ENCODE assay signal across 9 cellular contexts in genomic region chr19:35755160-35755549, GRCh38. TPM values are rescaled to one million over a fixed set of nuclear protein-coding genes. Genes with fewer than 3 reads are reported as not detected.
DNase-seq lines count a peak whose midpoint lies in the region; ATAC-seq and TF ChIP-seq lines count a peak whose summit lies in the region.
"Had no signal": no experiment of that assay in that cellular context is flagged by ENCODE, and none has a peak within 500 bp of the region (broad histone marks: within the 10 kb centered on the region; RNA-seq: fewer than 3 reads in every experiment).

No MANE protein-coding gene starts in this region.

- H2BK120ac ChIP-seq in H9 (ENCODE audit: low read depth, low read length, poor library complexity, severe bottlenecking): no peak overlapping the region

- H3K9me3 ChIP-seq in H9 (ENCODE audit: control insufficient read depth, low read depth, low read length): no peaks in the 10 kb centered on the region
- no peaks in the 10 kb centered on the region for H3K9me3 ChIP-seq in iPS-18c (ENCODE audit: control insufficient read depth, insufficient read depth, low read length)
- no peaks in the 10 kb centered on the region for H3K9me3 ChIP-seq in smooth muscle cell (replicated peaks; ENCODE audit: low read depth)

- H3K14ac ChIP-seq in H9 (ENCODE audit: insufficient read depth, low read length): no peak overlapping the region

- peaks cover 27% of the 10 kb centered on the region for H3F3A ChIP-seq in smooth muscle cell (ENCODE audit: low read depth)

- H3K4me3 Mint-ChIP-seq in H9: peak overlapping the region; percentile 55 to 72
- H3K4me3 Mint-ChIP-seq in activated naive CD8-positive, alpha-beta T cell treated with anti-CD3 and anti-CD28 coated beads, Interleukin-2, amount 10 ng/mL, durations not matched to agents 7 days and 5 days: peak overlapping the region; percentile 32

- DNase-seq in H9 (no peak), smooth muscle cell (lab: John Stamatoyannopoulos, UW; ENCODE audit: unreplicated experiment) (no peak), NCI-H146 treated with DMSO at 0.1 percent for 48 hours (lab: John Stamatoyannopoulos, UW; ENCODE audit: unreplicated experiment) (no peak), hepatic stellate cell (ENCODE audit: low spot score) (no peak), posterior vena cava (ENCODE audit: low spot score) (no peak)
- DNase-seq in activated naive CD8-positive, alpha-beta T cell treated with anti-CD3 and anti-CD28 coated beads, Interleukin-2, amount 10 ng/mL, durations not matched to agents 7 days and 5 days: no peak
- DNase-seq: NCI-H526 had no signal

- H3K79me2 ChIP-seq in H9 (ENCODE audit: insufficient read depth, low read length) (no peaks in the 10 kb centered on the region), smooth muscle cell (ENCODE audit: low read depth) (peaks cover 32% of the 10 kb centered on the region)

- H4K8ac ChIP-seq in H9 (replicated peaks; ENCODE audit: insufficient read length, low read depth, low read length): no peak overlapping the region

- no peaks in the 10 kb centered on the region for H3K27me3 ChIP-seq in H9 (ENCODE audit: insufficient read depth, low read length)
- no peaks in the 10 kb centered on the region for H3K27me3 ChIP-seq in smooth muscle cell (ENCODE audit: low read depth)

- no peaks in the 10 kb centered on the region for H3K9me3 Mint-ChIP-seq in H9
- no peaks in the 10 kb centered on the region for H3K9me3 Mint-ChIP-seq in activated naive CD8-positive, alpha-beta T cell treated with anti-CD3 and anti-CD28 coated beads, Interleukin-2, amount 10 ng/mL, durations not matched to agents 7 days and 5 days

- POLR2A ChIA-PET in activated naive CD8-positive, alpha-beta T cell treated with anti-CD3 and anti-CD28 coated beads, Interleukin-2, amount 10 ng/mL, durations not matched to agents 7 days and 5 days (lab: Charles Lee): interaction anchor here (2.4 to 2.7 kb wide), 3 partner anchors 10 to 42 kb away, joined by 9 to 17 read pairs (median 14); partner anchors contain the start of genes IGFLR1, PSENEN and U2AF1L4

- no peaks in the 10 kb centered on the region for H3K4me1 ChIP-seq in H9 (ENCODE audit: insufficient read depth, low read length)
- H3K4me1 ChIP-seq in smooth muscle cell (ENCODE audit: low read depth): peaks cover 28% of the 10 kb centered on the region

- no peak overlapping the region for H2BK15ac ChIP-seq in H9 (ENCODE audit: low read depth, low read length)

- H3T11ph ChIP-seq in H9 (ENCODE audit: low read length): no peak overlapping the region

- intact Hi-C loops in posterior vena cava (cut with DNase I): no loop called here

- no peak overlapping the region for H4K5ac ChIP-seq in H9 (ENCODE audit: insufficient read length, low read depth, low read length)

- H2AFZ ChIP-seq in H9 (ENCODE audit: low read length) (no peak overlapping the region), smooth muscle cell (ENCODE audit: low read depth) (no peak overlapping the region)

- peak overlapping the region in 1 of 3 experiments; percentile 73; a peak in 1 of 7 replicates for H3K27ac Mint-ChIP-seq in H9
- no peak overlapping the region for H3K27ac Mint-ChIP-seq in activated naive CD8-positive, alpha-beta T cell treated with anti-CD3 and anti-CD28 coated beads, Interleukin-2, amount 10 ng/mL, durations not matched to agents 7 days and 5 days

- WGBS in H9 (ENCODE audit: extremely low coverage, insufficient read length, low lambda C conversion rate): no CpG with 5 or more reads among the region's 16 CpGs
- 36% methylated on average over 15 of the region's 16 CpGs for WGBS in smooth muscle cell (ENCODE audit: low lambda C conversion rate)

- no peak for ATAC-seq in activated naive CD8-positive, alpha-beta T cell treated with anti-CD3 and anti-CD28 coated beads, Interleukin-2, amount 10 ng/mL, durations not matched to agents 7 days and 5 days (ENCODE audit: low read depth)
- no peak for ATAC-seq in GM18502 (IDR thresholded peaks at IDR 0.05; ENCODE audit: poor library complexity, unreplicated experiment)

- no peaks in the 10 kb centered on the region for H3K79me1 ChIP-seq in H9 (ENCODE audit: insufficient read depth, low read depth, low read length, poor library complexity, severe bottlenecking)

- H3K27ac ChIP-seq in H9 (ENCODE audit: insufficient read length, low read depth, low read length): no peak overlapping the region
- peak overlapping the region; percentile 99 for H3K27ac ChIP-seq in smooth muscle cell (ENCODE audit: low read depth)

- no peak overlapping the region for H2AK5ac ChIP-seq in H9 (ENCODE audit: insufficient read length, low read length)

- H3K27me3 Mint-ChIP-seq in H9 (ENCODE audit: low read depth): peaks cover 7% of the 10 kb centered on the region
- H3K27me3 Mint-ChIP-seq in activated naive CD8-positive, alpha-beta T cell treated with anti-CD3 and anti-CD28 coated beads, Interleukin-2, amount 10 ng/mL, durations not matched to agents 7 days and 5 days: peaks cover 3% of the 10 kb centered on the region

- H3K18ac ChIP-seq in H9 (ENCODE audit: insufficient read length, low read depth, low read length): no peak overlapping the region

- H3K4me2 ChIP-seq in H9 (ENCODE audit: insufficient read depth, insufficient read length, low read length): peak overlapping the region; percentile 43
- peak overlapping the region; percentile 86 for H3K4me2 ChIP-seq in smooth muscle cell

- H2BK20ac ChIP-seq in H9 (ENCODE audit: low read depth, low read length, poor library complexity, severe bottlenecking): no peak overlapping the region

- TF ChIP-seq CTCF in H9 (conservative IDR thresholded peaks at IDR 0.05): no peak
- no peak for TF ChIP-seq CTCF in smooth muscle cell (IDR thresholded peaks at IDR 0.05; ENCODE audit: borderline replicate concordance, insufficient read depth, poor library complexity, severe bottlenecking)

- H3K4me1 Mint-ChIP-seq in H9: peaks cover 12 to 23% of the 10 kb centered on the region in 2 experiments
- peaks cover 23% of the 10 kb centered on the region for H3K4me1 Mint-ChIP-seq in activated naive CD8-positive, alpha-beta T cell treated with anti-CD3 and anti-CD28 coated beads, Interleukin-2, amount 10 ng/mL, durations not matched to agents 7 days and 5 days

- peaks cover 15% of the 10 kb centered on the region for H3K23me2 ChIP-seq in H9 (ENCODE audit: insufficient read length, low read depth, low read length, poor library complexity, severe bottlenecking)

- H4K20me1 ChIP-seq in H9 (ENCODE audit: control insufficient read depth, insufficient read depth, insufficient read length): no peaks in the 10 kb centered on the region
- peaks cover 23% of the 10 kb centered on the region for H4K20me1 ChIP-seq in smooth muscle cell (ENCODE audit: low read depth)

- no peak overlapping the region for H2BK5ac ChIP-seq in H9 (ENCODE audit: insufficient read length, low read length)

- no peak overlapping the region for H3K23ac ChIP-seq in H9 (ENCODE audit: insufficient read length, low read depth, low read length)

- H3K4me3 ChIP-seq in iPS-18c (ENCODE audit: insufficient read depth, low read depth, low read length) (peak overlapping the region; percentile 55), smooth muscle cell (peak overlapping the region; percentile 69)

- no peak overlapping the region for H3K4ac ChIP-seq in H9 (ENCODE audit: low read depth, low read length)

- H3K9ac ChIP-seq in H9 (ENCODE audit: extremely low read depth, insufficient read length, low read length) (no peak overlapping the region), smooth muscle cell (ENCODE audit: low read depth) (peak overlapping the region; percentile 91)

- no peak overlapping the region for H2BK12ac ChIP-seq in H9 (ENCODE audit: insufficient read length, low read depth, low read length)

- no peak overlapping the region for H3K56ac ChIP-seq in H9 (ENCODE audit: insufficient read length, low read depth, low read length)

- H4K91ac ChIP-seq in H9 (ENCODE audit: insufficient read length, low read depth, low read length): no peak overlapping the region

- H3K36me3 ChIP-seq in smooth muscle cell (ENCODE audit: low read depth): no peaks in the 10 kb centered on the region

- H3K36me3 Mint-ChIP-seq in H9 (ENCODE audit: insufficient read depth in 1 of 3, low read depth in 3 of 3): peaks cover 0 to 11% (median 9%) of the 10 kb centered on the region in 3 experiments; a peak in 4 of 7 replicates
- peaks cover 18% of the 10 kb centered on the region for H3K36me3 Mint-ChIP-seq in activated naive CD8-positive, alpha-beta T cell treated with anti-CD3 and anti-CD28 coated beads, Interleukin-2, amount 10 ng/mL, durations not matched to agents 7 days and 5 days

RNA-seq across cellular contexts. Expression of gene HSPB6, which starts 1.7 kb away (rescaled TPM):
- total RNA-seq in H9 (2021) (0.37 TPM in 2 replicates), smooth muscle cell (19.1 and 20.6 TPM in 2 replicates), posterior vena cava (100 to 1,000 TPM; 290 to 412 TPM)
- total RNA-seq in activated naive CD8-positive, alpha-beta T cell treated with anti-CD3 and anti-CD28 coated beads, Interleukin-2, amount 10 ng/mL, durations not matched to agents 7 days and 5 days: under 1 TPM in 1 of 2 experiments, not detected in 1; 0.36 TPM
- polyA plus RNA-seq in smooth muscle cell: 173 and 254 TPM in 2 replicates

RNA-seq across cellular contexts. Expression of gene PROSER3, which starts 2.8 kb away (rescaled TPM):
- total RNA-seq in H9 (2021) (21.8 and 29.1 TPM in 2 replicates), smooth muscle cell (6.1 and 13.7 TPM in 2 replicates), posterior vena cava (10 to 100 TPM; 18.4 to 19.3 TPM)
- total RNA-seq in activated naive CD8-positive, alpha-beta T cell treated with anti-CD3 and anti-CD28 coated beads, Interleukin-2, amount 10 ng/mL, durations not matched to agents 7 days and 5 days: 10 to 100 TPM; 53.0 to 59.9 TPM
- 24.8 and 32.3 TPM in 2 replicates for polyA plus RNA-seq in smooth muscle cell

RNA-seq across cellular contexts. Expression of gene LIN37, which starts 6.8 kb away (rescaled TPM):
- total RNA-seq in H9 (2021) (4.7 and 5.9 TPM in 2 replicates), smooth muscle cell (17.8 and 20.3 TPM in 2 replicates), posterior vena cava (1 to 10 TPM; 8.3 to 9.4 TPM)
- 10 to 100 TPM; 18.3 to 22.4 TPM for total RNA-seq in activated naive CD8-positive, alpha-beta T cell treated with anti-CD3 and anti-CD28 coated beads, Interleukin-2, amount 10 ng/mL, durations not matched to agents 7 days and 5 days
- polyA plus RNA-seq in smooth muscle cell: 16.4 and 24.2 TPM in 2 replicates

RNA-seq across cellular contexts. Expression of gene PSENEN, which starts 9.7 kb away (rescaled TPM):
- total RNA-seq in H9 (2021) (69.7 and 77.7 TPM in 2 replicates), smooth muscle cell (53.3 and 65.4 TPM in 2 replicates), posterior vena cava (10 to 100 TPM; 33.6 to 37.3 TPM)
- 10 to 100 TPM; 35.7 to 36.3 TPM for total RNA-seq in activated naive CD8-positive, alpha-beta T cell treated with anti-CD3 and anti-CD28 coated beads, Interleukin-2, amount 10 ng/mL, durations not matched to agents 7 days and 5 days
- polyA plus RNA-seq in smooth muscle cell: 137 and 167 TPM in 2 replicates

RNA-seq across cellular contexts. Expression of gene U2AF1L4, which starts 9.9 kb away (rescaled TPM):
- total RNA-seq in H9 (2021) (16.8 and 19.2 TPM in 2 replicates), smooth muscle cell (14.6 and 17.0 TPM in 2 replicates), posterior vena cava (10 to 100 TPM; 13.8 to 18.7 TPM)
- total RNA-seq in activated naive CD8-positive, alpha-beta T cell treated with anti-CD3 and anti-CD28 coated beads, Interleukin-2, amount 10 ng/mL, durations not matched to agents 7 days and 5 days: 10 to 100 TPM; 31.9 to 33.1 TPM
- polyA plus RNA-seq in smooth muscle cell: 29.3 and 31.5 TPM in 2 replicates

Comparison
In these comparisons a context has a peak if more than half of its experiments do, and no peak if none do; other contexts are left out.
1. RNA of gene HSPB6, which starts 1.7 kb away (total RNA-seq): 290 to 412 TPM in posterior vena cava and 19.1 to 20.6 TPM in smooth muscle cell; 0.37 TPM in H9 and 0.36 TPM in activated naive CD8-positive, alpha-beta T cell treated with anti-CD3 and anti-CD28 coated beads, Interleukin-2, amount 10 ng/mL, durations not matched to agents 7 days and 5 days; every median in the first group is over 10 times any median in the second.